Comparison of ENCODE assay signal across 7 cellular contexts in the genomic region with DNA sequence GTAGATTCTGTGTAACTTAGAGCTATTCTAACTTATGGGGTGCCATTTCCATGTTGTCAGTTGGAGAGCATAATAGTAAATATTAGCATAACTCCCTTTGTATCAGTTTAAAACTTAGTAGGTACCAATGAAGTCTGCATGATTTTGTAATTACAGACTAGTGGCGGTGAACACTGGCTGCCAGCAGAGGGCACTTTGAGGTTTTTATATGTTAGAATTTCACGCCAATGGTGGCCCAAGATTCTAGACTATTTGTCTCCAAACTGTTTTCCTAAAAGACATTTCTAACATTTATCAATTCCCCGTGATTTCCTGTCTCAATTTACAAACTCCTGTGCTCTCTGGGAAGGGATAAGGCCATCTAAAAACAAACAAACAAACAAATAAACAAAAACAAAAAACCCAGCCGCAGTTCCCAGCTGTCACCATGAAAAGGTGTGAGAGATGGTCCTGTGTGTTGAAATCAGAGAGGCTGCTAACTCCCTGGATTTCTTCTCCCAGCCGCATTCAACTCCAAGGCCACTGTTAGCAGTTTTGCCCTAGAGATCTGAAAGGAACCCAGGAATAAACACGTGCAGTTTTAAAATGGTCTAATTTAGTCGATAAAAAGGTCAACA. TPM values are rescaled to one million over a fixed set of nuclear protein-coding genes. Genes with fewer than 3 reads are reported as not detected.
DNase-seq lines count a peak whose midpoint lies in the region; ATAC-seq and TF ChIP-seq lines count a peak whose summit lies in the region.

No MANE protein-coding gene starts in this region.

- H3K79me2 ChIP-seq in H9 (ENCODE audit: insufficient read depth, low read length): no peaks in the 10 kb centered on the region

- no peak overlapping the region for H3K18ac ChIP-seq in H9 (ENCODE audit: insufficient read length, low read depth, low read length)

- H3K23ac ChIP-seq in H9 (ENCODE audit: insufficient read length, low read depth, low read length): no peak overlapping the region

- H3K56ac ChIP-seq in H9 (ENCODE audit: insufficient read length, low read depth, low read length): no peak overlapping the region

- H4K5ac ChIP-seq in H9 (ENCODE audit: insufficient read length, low read depth, low read length): no peak overlapping the region

- peak overlapping the region in 1 of 2 experiments; percentile 4; a peak in 1 of 5 replicates for H3K4me3 Mint-ChIP-seq in H9
- no peak overlapping the region for H3K4me3 Mint-ChIP-seq in activated T-helper 1 cell treated with anti-CD3 and anti-CD28 coated beads, Interleukin-12 subunit alpha, Interleukin-12 subunit beta, Interleukin-2, Interleukin-4 antibody, amounts not matched to agents 30 ng/mL and 10 ng/mL and 1 ng/mL, durations not matched to agents 14 hours and 24 hours and 36 hours

- no peak overlapping the region for H2BK5ac ChIP-seq in H9 (ENCODE audit: insufficient read length, low read length)

- no peaks in the 10 kb centered on the region for H3K4me1 ChIP-seq in H9 (ENCODE audit: insufficient read depth, low read length)

- H4K8ac ChIP-seq in H9 (replicated peaks; ENCODE audit: insufficient read length, low read depth, low read length): no peak overlapping the region

- DNase-seq in DMS114 treated with DMSO at 0.1 percent for 48 hours (lab: John Stamatoyannopoulos, UW; ENCODE audit: unreplicated experiment) (peak; percentile 40), H9 (no peak), NCI-H774 (lab: John Stamatoyannopoulos, UW) (peak; percentile 47), cerebellar cortex (ENCODE audit: low spot score) (peak; percentile 13), myocyte (ENCODE audit: low read depth) (peak; percentile 43)
- no peak for DNase-seq in activated T-helper 1 cell treated with anti-CD3 and anti-CD28 coated beads, Interleukin-12 subunit alpha, Interleukin-12 subunit beta, Interleukin-2, Interleukin-4 antibody, amounts not matched to agents 30 ng/mL and 10 ng/mL and 1 ng/mL, durations not matched to agents 14 hours and 24 hours and 36 hours (ENCODE audit: low spot score)

- no peak overlapping the region for H3K14ac ChIP-seq in H9 (ENCODE audit: insufficient read depth, low read length)

- H3K9ac ChIP-seq in H9 (ENCODE audit: extremely low read depth, insufficient read length, low read length): no peak overlapping the region

- no peaks in the 10 kb centered on the region for H3K36me3 Mint-ChIP-seq in H9 (ENCODE audit: insufficient read depth in 1 of 3, low read depth in 3 of 3)
- H3K36me3 Mint-ChIP-seq in activated T-helper 1 cell treated with anti-CD3 and anti-CD28 coated beads, Interleukin-12 subunit alpha, Interleukin-12 subunit beta, Interleukin-2, Interleukin-4 antibody, amounts not matched to agents 30 ng/mL and 10 ng/mL and 1 ng/mL, durations not matched to agents 14 hours and 24 hours and 36 hours (ENCODE audit: low read depth): no peaks in the 10 kb centered on the region

- no peaks in the 10 kb centered on the region for H3K23me2 ChIP-seq in H9 (ENCODE audit: insufficient read length, low read depth, low read length, poor library complexity, severe bottlenecking)

- no peak overlapping the region for H3K4me2 ChIP-seq in H9 (ENCODE audit: insufficient read depth, insufficient read length, low read length)

- H3K4ac ChIP-seq in H9 (ENCODE audit: low read depth, low read length): no peak overlapping the region

- no peaks in the 10 kb centered on the region; a peak in 1 of 5 replicates for H3K9me3 Mint-ChIP-seq in H9
- H3K9me3 Mint-ChIP-seq in activated T-helper 1 cell treated with anti-CD3 and anti-CD28 coated beads, Interleukin-12 subunit alpha, Interleukin-12 subunit beta, Interleukin-2, Interleukin-4 antibody, amounts not matched to agents 30 ng/mL and 10 ng/mL and 1 ng/mL, durations not matched to agents 14 hours and 24 hours and 36 hours: no peaks in the 10 kb centered on the region

- no peaks in the 10 kb centered on the region for H3K9me3 ChIP-seq in H9 (ENCODE audit: control insufficient read depth, low read depth, low read length)

- no peak for ATAC-seq in GM19397 (IDR thresholded peaks at IDR 0.05; ENCODE audit: unreplicated experiment)

- H3K27me3 Mint-ChIP-seq in H9 (ENCODE audit: low read depth): no peaks in the 10 kb centered on the region; the same call in 1 of the 2 replicates
- H3K27me3 Mint-ChIP-seq in activated T-helper 1 cell treated with anti-CD3 and anti-CD28 coated beads, Interleukin-12 subunit alpha, Interleukin-12 subunit beta, Interleukin-2, Interleukin-4 antibody, amounts not matched to agents 30 ng/mL and 10 ng/mL and 1 ng/mL, durations not matched to agents 14 hours and 24 hours and 36 hours (ENCODE audit: insufficient read depth): no peaks in the 10 kb centered on the region

- H2BK15ac ChIP-seq in H9 (ENCODE audit: low read depth, low read length): no peak overlapping the region

- no peak overlapping the region for H2BK20ac ChIP-seq in H9 (ENCODE audit: low read depth, low read length, poor library complexity, severe bottlenecking)

- peak overlapping the region in 1 of 3 experiments; percentile 48; a peak in 2 of 7 replicates for H3K27ac Mint-ChIP-seq in H9
- no peak overlapping the region for H3K27ac Mint-ChIP-seq in activated T-helper 1 cell treated with anti-CD3 and anti-CD28 coated beads, Interleukin-12 subunit alpha, Interleukin-12 subunit beta, Interleukin-2, Interleukin-4 antibody, amounts not matched to agents 30 ng/mL and 10 ng/mL and 1 ng/mL, durations not matched to agents 14 hours and 24 hours and 36 hours

- H3K79me1 ChIP-seq in H9 (ENCODE audit: insufficient read depth, low read depth, low read length, poor library complexity, severe bottlenecking): no peaks in the 10 kb centered on the region

- peaks cover 3 to 5% of the 10 kb centered on the region in 2 experiments; a peak in 2 of 4 replicates for H3K4me1 Mint-ChIP-seq in H9
- peaks cover 6% of the 10 kb centered on the region for H3K4me1 Mint-ChIP-seq in activated T-helper 1 cell treated with anti-CD3 and anti-CD28 coated beads, Interleukin-12 subunit alpha, Interleukin-12 subunit beta, Interleukin-2, Interleukin-4 antibody, amounts not matched to agents 30 ng/mL and 10 ng/mL and 1 ng/mL, durations not matched to agents 14 hours and 24 hours and 36 hours (ENCODE audit: low read depth)

- no CpG with 5 or more reads among the region's 7 CpGs for WGBS in H9 (ENCODE audit: extremely low coverage, insufficient read length, low lambda C conversion rate)

- H3T11ph ChIP-seq in H9 (ENCODE audit: low read length): no peak overlapping the region

- no peak overlapping the region for H3K27ac ChIP-seq in H9 (ENCODE audit: insufficient read length, low read depth, low read length)

- H2BK12ac ChIP-seq in H9 (ENCODE audit: insufficient read length, low read depth, low read length): no peak overlapping the region

- no peak overlapping the region for H2BK120ac ChIP-seq in H9 (ENCODE audit: low read depth, low read length, poor library complexity, severe bottlenecking)

- peak overlapping the region; percentile 59 for H2AFZ ChIP-seq in H9 (ENCODE audit: low read length)

- TF ChIP-seq CTCF in H9 (conservative IDR thresholded peaks at IDR 0.05): peak; percentile 85

- no peak overlapping the region for H4K91ac ChIP-seq in H9 (ENCODE audit: insufficient read length, low read depth, low read length)

- H3K27me3 ChIP-seq in H9 (ENCODE audit: insufficient read depth, low read length): no peaks in the 10 kb centered on the region

- no peaks in the 10 kb centered on the region for H4K20me1 ChIP-seq in H9 (ENCODE audit: control insufficient read depth, insufficient read depth, insufficient read length)

- intact Hi-C loops in activated T-helper 1 cell treated with anti-CD3 and anti-CD28 coated beads, Interleukin-12 subunit alpha, Interleukin-12 subunit beta, Interleukin-2, Interleukin-4 antibody, amounts not matched to agents 30 ng/mL and 10 ng/mL and 1 ng/mL, durations not matched to agents 14 hours and 24 hours and 36 hours (cut with micrococcal nuclease): loop anchor here (1.0 to 5.0 kb wide), 4 partner anchors 62 to 722 kb away; no protein-coding TSS in a partner anchor

- H2AK5ac ChIP-seq in H9 (ENCODE audit: insufficient read length, low read length): no peak overlapping the region

RNA-seq across cellular contexts. Expression of gene BRMS1L, which starts 57.6 kb away (rescaled TPM):
- total RNA-seq in H9 (2021) (11.4 and 12.9 TPM in 2 replicates), myocyte (12.4 and 26.3 TPM in 2 replicates)
- polyA plus RNA-seq in myocyte (2012): 7.0 TPM
- total RNA-seq in activated T-helper 1 cell treated with anti-CD3 and anti-CD28 coated beads, Interleukin-12 subunit alpha, Interleukin-12 subunit beta, Interleukin-2, Interleukin-4 antibody, amounts not matched to agents 30 ng/mL and 10 ng/mL and 1 ng/mL, durations not matched to agents 14 hours and 24 hours and 36 hours: 6.3 and 9.1 TPM in 2 replicates

Comparison
In these comparisons a context has a peak if more than half of its experiments do, and no peak if none do; other contexts are left out.
1. DNase-seq: peak in DMS114 treated with DMSO at 0.1 percent for 48 hours (single experiment), NCI-H774 (single experiment), cerebellar cortex (single experiment) and myocyte (single experiment); none in H9 (single experiment) and activated T-helper 1 cell treated with anti-CD3 and anti-CD28 coated beads, Interleukin-12 subunit alpha, Interleukin-12 subunit beta, Interleukin-2, Interleukin-4 antibody, amounts not matched to agents 30 ng/mL and 10 ng/mL and 1 ng/mL, durations not matched to agents 14 hours and 24 hours and 36 hours (single experiment).